In the genomic region with DNA sequence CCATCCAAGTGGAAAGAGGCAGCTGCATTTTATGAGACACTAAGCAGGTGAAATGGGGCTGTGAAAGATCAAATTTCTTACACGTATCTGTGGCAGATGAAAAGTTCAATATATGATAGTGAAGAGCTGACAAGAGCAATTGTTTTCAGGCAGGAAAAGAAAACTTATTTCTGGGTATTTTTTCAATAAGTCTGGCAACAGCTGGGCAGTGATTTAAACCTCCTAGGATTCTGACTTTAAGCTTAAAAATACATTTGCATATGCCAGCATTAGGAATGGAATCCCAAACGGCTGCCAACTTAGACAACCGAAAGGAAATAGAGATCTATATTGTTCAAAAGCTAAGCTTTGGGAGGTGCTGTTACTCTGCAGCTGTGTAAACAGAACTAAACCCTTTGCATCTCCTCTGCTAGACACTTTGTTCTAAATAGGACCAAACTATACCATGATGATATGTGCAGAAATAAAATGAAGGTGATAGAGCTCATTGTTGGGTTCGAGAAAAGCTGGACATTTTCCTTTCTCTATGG, we compare ENCODE assay signal across 17 cellular contexts. TPM values are rescaled to one million over a fixed set of nuclear protein-coding genes. Genes with fewer than 3 reads are reported as not detected.
DNase-seq lines count a peak whose midpoint lies in the region; ATAC-seq and TF ChIP-seq lines count a peak whose summit lies in the region.
"Had no signal": no experiment of that assay in that cellular context is flagged by ENCODE, and none has a peak within 500 bp of the region (broad histone marks: within the 10 kb centered on the region; RNA-seq: fewer than 3 reads in every experiment).

No MANE protein-coding gene starts in this region.

- DNase-seq in NCI-H1417 (lab: John Stamatoyannopoulos, UW) (peak; percentile 50 to 94 (median 75)), NCI-H524 treated with DMSO at 0.1 percent for 48 hours (lab: John Stamatoyannopoulos, UW) (peak; percentile 21), cardiac fibroblast (ENCODE audit: low read depth in 2 of 2) (peak; percentile 3 to 53), smooth muscle cell of the brain vasculature (ENCODE audit: low read depth, low spot score) (peak; percentile 54), HuH-7.5 (ENCODE audit: low spot score) (no peak), foreskin keratinocyte (no peak)
- DNase-seq in naive thymus-derived CD8-positive, alpha-beta T cell, result no peak
- DNase-seq: activated CD8-positive, alpha-beta T cell treated with anti-CD3 and anti-CD28 coated beads for 36 hours; activated effector memory CD4-positive, alpha-beta T cell treated with Interleukin-2 at 50 U/mL for 16 hours; CD4-positive, CD25-positive, alpha-beta regulatory T cell; HFFc6; hypothalamus; left ventricle myocardium superior; stimulated activated CD4-positive, alpha-beta T cell treated with anti-CD3 and anti-CD28 coated beads, Interleukin-12 subunit alpha, Interleukin-12 subunit beta, amount 100 ng/mL, for 4 hours; testis had no signal

- ATAC-seq in foreskin keratinocyte, result no peak
- ATAC-seq in naive thymus-derived CD8-positive, alpha-beta T cell, result no peak
- ATAC-seq: activated CD8-positive, alpha-beta T cell treated with anti-CD3 and anti-CD28 coated beads for 36 hours; left ventricle myocardium superior had no signal

- H3K4me3 ChIP-seq in cardiac fibroblast (replicated peaks in 1 of 2; ENCODE audit: low read depth in 2 of 2, low read length in 2 of 2), result no peak overlapping the region
- H3K4me3 ChIP-seq: testis had no signal

- H3K27ac Mint-ChIP-seq in naive thymus-derived CD8-positive, alpha-beta T cell, result no peak overlapping the region
- H3K27ac Mint-ChIP-seq: activated CD8-positive, alpha-beta T cell treated with anti-CD3 and anti-CD28 coated beads for 36 hours; CD4-positive, CD25-positive, alpha-beta regulatory T cell; HFFc6 had no signal

- no peak overlapping the region for H3K27ac ChIP-seq in foreskin keratinocyte
- H3K27ac ChIP-seq: neutrophil, RWPE1, testis had no signal

- H3K27me3 ChIP-seq in foreskin keratinocyte, result no peaks in the 10 kb centered on the region
- H3K27me3 ChIP-seq: neutrophil, testis had no signal

- peaks cover 4 to 14% (median 8%) of the 10 kb centered on the region in 5 donors for H3K27me3 Mint-ChIP-seq in naive thymus-derived CD8-positive, alpha-beta T cell
- H3K27me3 Mint-ChIP-seq: CD4-positive, CD25-positive, alpha-beta regulatory T cell had no signal

- H3K9me3 Mint-ChIP-seq in naive thymus-derived CD8-positive, alpha-beta T cell, result peaks cover 0 to 3% (median 0%) of the 10 kb centered on the region in 9 donors

- POLR2A ChIA-PET in naive thymus-derived CD8-positive, alpha-beta T cell (lab: Charles Lee), result no interaction called here

- H3K4me1 ChIP-seq in foreskin keratinocyte, result no peaks in the 10 kb centered on the region
- H3K4me1 ChIP-seq: testis had no signal

- H3K4me3 Mint-ChIP-seq in naive thymus-derived CD8-positive, alpha-beta T cell, result no peak overlapping the region
- H3K4me3 Mint-ChIP-seq: activated CD8-positive, alpha-beta T cell treated with anti-CD3 and anti-CD28 coated beads for 36 hours; CD4-positive, CD25-positive, alpha-beta regulatory T cell; HFFc6 had no signal

- TF ChIP-seq CTCF in cardiac fibroblast (IDR thresholded peaks at IDR 0.05; ENCODE audit: low read depth, low read length) (no peak), foreskin keratinocyte (conservative IDR thresholded peaks at IDR 0.05) (no peak)

- no peaks in the 10 kb centered on the region for H3K36me3 Mint-ChIP-seq in naive thymus-derived CD8-positive, alpha-beta T cell
- H3K36me3 Mint-ChIP-seq: CD4-positive, CD25-positive, alpha-beta regulatory T cell had no signal

- no peaks in the 10 kb centered on the region for H3K4me1 Mint-ChIP-seq in naive thymus-derived CD8-positive, alpha-beta T cell
- H3K4me1 Mint-ChIP-seq: CD4-positive, CD25-positive, alpha-beta regulatory T cell had no signal

RNA-seq across cellular contexts. Expression of gene DYNC1I1, which starts 26.1 kb away (rescaled TPM):
- 0.10 and 0.21 TPM in 2 replicates for total RNA-seq in foreskin keratinocyte
- 0.09 and 0.18 TPM in 2 replicates for polyA plus RNA-seq in foreskin keratinocyte
- total RNA-seq in naive thymus-derived CD8-positive, alpha-beta T cell, result not detected
- polyA plus RNA-seq in naive thymus-derived CD8-positive, alpha-beta T cell, result not detected
- total RNA-seq: activated CD8-positive, alpha-beta T cell treated with anti-CD3 and anti-CD28 coated beads for 36 hours; CD4-positive, CD25-positive, alpha-beta regulatory T cell had no signal
- polyA plus RNA-seq: CD4-positive, CD25-positive, alpha-beta regulatory T cell had no signal

Comparison
In these comparisons a context has a peak if more than half of its experiments do, and no peak if none do; other contexts are left out.
1. DNase-seq: peak in NCI-H1417 (3 of 3), NCI-H524 treated with DMSO at 0.1 percent for 48 hours (single experiment), cardiac fibroblast (2 of 2) and smooth muscle cell of the brain vasculature (single experiment); none in HuH-7.5 (single experiment), foreskin keratinocyte (0 of 2) and naive thymus-derived CD8-positive, alpha-beta T cell (0 of 10).